ENCODE assay signal across 1 cellular context in genomic region chr9:19155106-19155999, GRCh38.
TF ChIP-seq lines count a peak whose summit lies in the region.

No MANE protein-coding gene starts in this region.

TF ChIP-seq in HepG2, 621 proteins besides CTCF, POLR2A, EP300 and RAD21 (continued from another document and continues in another):
- no peak for TF ChIP-seq KIAA2018 (CRISPR knock-in tag; IDR thresholded peaks at IDR 0.05; ENCODE audit: borderline replicate concordance)
- TF ChIP-seq ZSCAN22 (CRISPR knock-in tag; IDR thresholded peaks at IDR 0.05): no peak
- TF ChIP-seq ZNF577 (CRISPR knock-in tag; IDR thresholded peaks at IDR 0.05; ENCODE audit: borderline replicate concordance, low read depth): no peak
- TF ChIP-seq ARID3A (IDR thresholded peaks at IDR 0.05; ENCODE audit: low read depth, low read length): peak; percentile 59; the same call in 1 of the 2 replicates
- TF ChIP-seq ZNF292 (CRISPR knock-in tag; IDR thresholded peaks at IDR 0.05; ENCODE audit: borderline replicate concordance, low read depth): 0 out of 2 replicates have a peak, but pooled peaks have one; percentile 28
- 0 out of 2 replicates have a peak, but pooled peaks have one; percentile 10 for TF ChIP-seq ZNF710 (CRISPR knock-in tag; IDR thresholded peaks at IDR 0.05; ENCODE audit: borderline replicate concordance)
- 0 out of 2 replicates have a peak, but pooled peaks have one; percentile 51 for TF ChIP-seq ZNF556 (CRISPR knock-in tag; IDR thresholded peaks at IDR 0.05; ENCODE audit: borderline replicate concordance)
- no peak for TF ChIP-seq ZNF260 (CRISPR knock-in tag; IDR thresholded peaks at IDR 0.05; ENCODE audit: borderline replicate concordance, low read depth)
- no peak for TF ChIP-seq WIZ (CRISPR knock-in tag; IDR thresholded peaks at IDR 0.05)
- TF ChIP-seq ZNF724P (CRISPR knock-in tag; IDR thresholded peaks at IDR 0.05; ENCODE audit: borderline replicate concordance): no peak
- TF ChIP-seq ZNF784 (CRISPR knock-in tag; IDR thresholded peaks at IDR 0.05; ENCODE audit: borderline replicate concordance): no peak
- no peak for TF ChIP-seq ZNF407 (CRISPR knock-in tag; IDR thresholded peaks at IDR 0.05; ENCODE audit: not compliant biosample characterization)
- 0 out of 2 replicates have a peak, but pooled peaks have one; percentile 17 for TF ChIP-seq HNRNPL (IDR thresholded peaks at IDR 0.05; ENCODE audit: low read depth, low read length)
- TF ChIP-seq MAZ (IDR thresholded peaks at IDR 0.05; ENCODE audit: borderline replicate concordance, low read depth, low read length): no peak
- TF ChIP-seq MAZ (CRISPR knock-in tag; IDR thresholded peaks at IDR 0.05; ENCODE audit: low read depth): no peak
- TF ChIP-seq RBFOX2 (IDR thresholded peaks at IDR 0.05; ENCODE audit: low read depth, low read length): peak; percentile 59; the same call in 1 of the 2 replicates
- TF ChIP-seq ZIK1 (CRISPR knock-in tag; IDR thresholded peaks at IDR 0.05; ENCODE audit: borderline replicate concordance, low read depth): no peak
- no peak for TF ChIP-seq ZNF121 (CRISPR knock-in tag; IDR thresholded peaks at IDR 0.05)
- TF ChIP-seq FOXP1 (IDR thresholded peaks at IDR 0.05): no peak
- TF ChIP-seq FOXP1 (CRISPR knock-in tag; IDR thresholded peaks at IDR 0.05): 0 out of 2 replicates have a peak, but pooled peaks have one; percentile 12
- TF ChIP-seq JUNB (CRISPR knock-in tag; IDR thresholded peaks at IDR 0.05; ENCODE audit: borderline replicate concordance): no peak
- no peak for TF ChIP-seq ZBTB34 (CRISPR knock-in tag; IDR thresholded peaks at IDR 0.05)
- TF ChIP-seq KAT7 (CRISPR knock-in tag; IDR thresholded peaks at IDR 0.05; ENCODE audit: borderline replicate concordance): peak; percentile 51; the same call in 1 of the 2 replicates
- TF ChIP-seq ZNF775 (CRISPR knock-in tag; IDR thresholded peaks at IDR 0.05; ENCODE audit: borderline replicate concordance): peak; percentile 77; the same call in 1 of the 2 replicates
- TF ChIP-seq ZNF605 (CRISPR knock-in tag; IDR thresholded peaks at IDR 0.05): 0 out of 2 replicates have a peak, but pooled peaks have one; percentile 27
- no peak for TF ChIP-seq ZFP36L2 (CRISPR knock-in tag; IDR thresholded peaks at IDR 0.05)
- TF ChIP-seq ZNF75D (CRISPR knock-in tag; IDR thresholded peaks at IDR 0.05; ENCODE audit: borderline replicate concordance): no peak
- no peak for TF ChIP-seq NFKB2 (CRISPR knock-in tag; IDR thresholded peaks at IDR 0.05; ENCODE audit: borderline replicate concordance)
- no peak for TF ChIP-seq CBX2 (IDR thresholded peaks at IDR 0.05; ENCODE audit: low read depth, low read length)
- TF ChIP-seq CBX2 (CRISPR knock-in tag; IDR thresholded peaks at IDR 0.05; ENCODE audit: low read depth): no peak
- TF ChIP-seq FOXP4 (CRISPR knock-in tag; IDR thresholded peaks at IDR 0.05): no peak
